In genomic region chr10:43419997-43420368, GRCh38 we compare ENCODE assay signal across 1 cellular context.
A peak's percentile ranks its signal among the peaks of the same experiment; 100 is the strongest.
TF ChIP-seq lines count a peak whose summit lies in the region.

No MANE protein-coding gene starts in this region.

TF ChIP-seq in K562, 482 proteins besides CTCF, POLR2A, EP300 and RAD21:
- TF ChIP-seq ZNF407 (IDR thresholded peaks at IDR 0.05; ENCODE audit: low read depth), result no peak
- peak; percentile 65; the same call in 1 of the 2 replicates for TF ChIP-seq MAX (CRISPR knock-in tag; IDR thresholded peaks at IDR 0.05)
- no peak for TF ChIP-seq SNRNP70 (optimal IDR thresholded peaks at IDR 0.05; ENCODE audit: low read depth, low read length)
- peak; percentile 89 for TF ChIP-seq MGA (IDR thresholded peaks at IDR 0.05)
- TF ChIP-seq FOXA3 (CRISPR knock-in tag; conservative IDR thresholded peaks at IDR 0.05 in 1 of 2, IDR thresholded peaks at IDR 0.05 in 1 of 2), result 0 out of 4 replicates have a peak, but pooled peaks of 1 of the 2 experiments have one; percentile 32
- peak in 1 of 2 experiments; percentile 74; a peak in 1 of 4 replicates for TF ChIP-seq MLLT1 (IDR thresholded peaks at IDR 0.05)
